Comparison of ENCODE assay signal across 9 cellular contexts in genomic region chr6:55886185-55886836, GRCh38. TPM values are rescaled to one million over a fixed set of nuclear protein-coding genes. Genes with fewer than 3 reads are reported as not detected.
DNase-seq lines count a peak whose midpoint lies in the region; ATAC-seq, FAIRE-seq and TF ChIP-seq lines count a peak whose summit lies in the region.
"Had no signal": no experiment of that assay in that cellular context is flagged by ENCODE, and none has a peak within 500 bp of the region (broad histone marks: within the 10 kb centered on the region; RNA-seq: fewer than 3 reads in every experiment).

No MANE protein-coding gene starts in this region.

- peak; percentile 94 for FAIRE-seq in frontal cortex (lab: Jason Lieb, UNC)

- no peaks in the 10 kb centered on the region for H3K27me3 Mint-ChIP-seq in CD8-positive, alpha-beta memory T cell

- no peaks in the 10 kb centered on the region for H3K36me3 ChIP-seq in CD8-positive, alpha-beta memory T cell (ENCODE audit: insufficient read depth, low read length)

- DNase-seq in GM10266 (ENCODE audit: extremely low spot score): no peak
- DNase-seq in RWPE1 (ENCODE audit: low spot score): no peak
- DNase-seq in frontal cortex (ENCODE audit: low spot score in 2 of 2): no peak
- no peak for DNase-seq in CD8-positive, alpha-beta memory T cell
- DNase-seq: stimulated activated naive CD4-positive, alpha-beta T cell treated with Interleukin-2 at 50 U/mL for 16 hours had no signal

- no peak overlapping the region for H3K27ac ChIP-seq in 22Rv1
- H3K27ac ChIP-seq in RWPE1: no peak overlapping the region
- H3K27ac ChIP-seq in CD8-positive, alpha-beta memory T cell (ENCODE audit: low read depth, low read length): no peak overlapping the region

- H3K4me1 Mint-ChIP-seq in CD8-positive, alpha-beta memory T cell: no peaks in the 10 kb centered on the region

- ATAC-seq in HG03175 (IDR thresholded peaks at IDR 0.05; ENCODE audit: unreplicated experiment) (no peak), GM21619 (IDR thresholded peaks at IDR 0.05; ENCODE audit: unreplicated experiment) (no peak), GM19397 (IDR thresholded peaks at IDR 0.05; ENCODE audit: unreplicated experiment) (no peak)

- TF ChIP-seq CTCF in 22Rv1 (IDR thresholded peaks at IDR 0.05): peak; percentile 64
- peak; percentile 22 for TF ChIP-seq CTCF in GM10266 (IDR thresholded peaks at IDR 0.05; ENCODE audit: control insufficient read depth, insufficient read depth, low read depth, missing control alignments)
- TF ChIP-seq CTCF in RWPE1 (conservative IDR thresholded peaks at IDR 0.05; ENCODE audit: low read depth): peak; percentile 40

- no peaks in the 10 kb centered on the region for H3K27me3 ChIP-seq in CD8-positive, alpha-beta memory T cell (ENCODE audit: insufficient read depth, low read length, poor library complexity, severe bottlenecking)

- H3K36me3 Mint-ChIP-seq in CD8-positive, alpha-beta memory T cell: no peaks in the 10 kb centered on the region

- H3K27ac Mint-ChIP-seq in CD8-positive, alpha-beta memory T cell: no peak overlapping the region

- no peaks in the 10 kb centered on the region for H3K9me3 ChIP-seq in CD8-positive, alpha-beta memory T cell (ENCODE audit: low read length)

- H3K4me1 ChIP-seq in CD8-positive, alpha-beta memory T cell (ENCODE audit: insufficient read depth, low read length): no peaks in the 10 kb centered on the region

- H3K4me3 Mint-ChIP-seq in CD8-positive, alpha-beta memory T cell: no peak overlapping the region

- CTCF ChIA-PET in RWPE1 (lab: Yijun Ruan, JAX): interaction anchor here (0.6 kb wide), 2 partner anchors 81 to 471 kb away, joined by 3 read pairs; no protein-coding TSS in a partner anchor
- CTCF ChIA-PET in CD8-positive, alpha-beta memory T cell (lab: Charles Lee): no interaction called here

- POLR2A ChIA-PET in RWPE1 (lab: Yijun Ruan, JAX; ENCODE audit: low non-redundant PET): no interaction called here
- POLR2A ChIA-PET in CD8-positive, alpha-beta memory T cell (lab: Charles Lee): no interaction called here

- peaks cover 0 to 45% (median 5%) of the 10 kb centered on the region in 5 donors for H3K9me3 Mint-ChIP-seq in CD8-positive, alpha-beta memory T cell

- H3K4me3 ChIP-seq in CD8-positive, alpha-beta memory T cell (ENCODE audit: low read length): no peak overlapping the region

RNA-seq across cellular contexts. Expression of gene BMP5, which starts 10.9 kb away (rescaled TPM):
- 3.3 TPM for total RNA-seq in frontal cortex
- not detected for total RNA-seq in CD8-positive, alpha-beta memory T cell
- not detected for polyA plus RNA-seq in CD8-positive, alpha-beta memory T cell
